ENCODE assay signal across 23 cellular contexts in the genomic region with DNA sequence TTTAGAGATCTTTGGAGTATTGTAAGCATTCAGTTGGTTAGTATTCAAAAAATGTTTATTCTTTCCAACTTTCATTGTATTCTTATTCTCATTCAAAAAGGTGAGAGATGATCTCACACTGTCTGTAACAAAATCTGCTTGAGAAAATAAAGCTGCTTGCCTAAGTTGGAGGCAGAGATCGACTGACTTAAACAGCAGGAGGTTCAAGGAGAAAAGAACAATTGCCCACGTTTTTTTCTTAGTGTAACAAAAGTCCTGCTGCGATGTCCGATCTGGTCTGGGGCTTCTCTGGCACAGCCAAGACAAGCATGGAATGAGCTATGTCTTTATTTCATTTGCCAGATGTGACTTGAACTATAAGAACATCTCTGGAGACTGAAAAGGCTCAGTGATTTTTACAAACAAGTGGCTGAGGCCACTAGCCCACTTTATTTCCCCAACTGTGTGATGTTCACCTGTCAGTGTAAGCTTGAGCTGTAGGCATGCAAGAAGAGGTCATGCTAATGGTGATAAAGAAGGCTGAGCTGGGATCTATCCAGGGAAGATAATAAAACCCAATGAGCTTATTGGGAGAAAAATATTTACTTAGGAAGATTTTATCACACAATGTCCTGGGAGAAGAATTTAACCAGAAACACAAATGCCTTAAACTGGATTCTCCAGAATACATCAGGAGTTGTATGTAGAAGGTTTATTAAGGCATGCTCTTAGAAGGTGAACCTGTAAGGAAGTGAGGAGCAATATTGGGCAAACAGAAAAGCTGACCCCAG.
"Had no signal": no experiment of that assay in that cellular context is flagged by ENCODE, and none has a peak within 500 bp of the region (broad histone marks: within the 10 kb centered on the region; RNA-seq: fewer than 3 reads in every experiment).

No MANE protein-coding gene starts in this region.

- H3K27ac ChIP-seq: colonic mucosa, gastrocnemius medialis, parathyroid adenoma, psoas muscle, right atrium auricular region, spleen, tibial nerve, VCaP had no signal

- H3K79me2 ChIP-seq: parathyroid adenoma had no signal

- H3K27me3 ChIP-seq: colonic mucosa, gastrocnemius medialis, right atrium auricular region, spleen, tibial nerve had no signal

- H3K9ac ChIP-seq: parathyroid adenoma had no signal

- DNase-seq: activated CD4-positive, alpha-beta T cell treated with anti-CD3 and anti-CD28 coated beads for 4 hours; activated CD4-positive, alpha-beta T cell treated with anti-CD3 and anti-CD28 coated beads, Interleukin-2, amount 50 U/mL, for 4 hours; activated naive CD4-positive, alpha-beta T cell; activated T-cell treated with anti-CD3 and anti-CD28 coated beads for 4 hours; activated T-cell treated with anti-CD3 and anti-CD28 coated beads, Interleukin-2, amount 50 U/mL, for 72 hours; colonic mucosa; effector CD8-positive, alpha-beta T cell; gastrocnemius medialis; glutamatergic neuron; kidney; left colon; midbrain; naive thymus-derived CD4-positive, alpha-beta T cell; occipital lobe; psoas muscle; spleen; stimulated activated naive CD4-positive, alpha-beta T cell treated with Interleukin-2 at 50 U/mL for 16 hours; T-helper 1 cell had no signal

- H3K4me3 ChIP-seq: colonic mucosa, gastrocnemius medialis, psoas muscle, right atrium auricular region, spleen, tibial nerve had no signal

- H3K36me3 ChIP-seq: colonic mucosa, gastrocnemius medialis, right atrium auricular region, spleen, tibial nerve had no signal

- H3K4me1 ChIP-seq: colonic mucosa, gastrocnemius medialis, parathyroid adenoma, psoas muscle, right atrium auricular region, spleen had no signal

- ATAC-seq: activated naive CD4-positive, alpha-beta T cell treated with anti-CD3 and anti-CD28 coated beads, Interleukin-2, amount 50 U/mL, for 72 hours; activated T-cell treated with anti-CD3 and anti-CD28 coated beads, Interleukin-2, amount 50 U/mL, for 72 hours; gastrocnemius medialis; left colon; naive thymus-derived CD4-positive, alpha-beta T cell; psoas muscle had no signal
